Comparison of ENCODE assay signal across 17 cellular contexts in the genomic region with DNA sequence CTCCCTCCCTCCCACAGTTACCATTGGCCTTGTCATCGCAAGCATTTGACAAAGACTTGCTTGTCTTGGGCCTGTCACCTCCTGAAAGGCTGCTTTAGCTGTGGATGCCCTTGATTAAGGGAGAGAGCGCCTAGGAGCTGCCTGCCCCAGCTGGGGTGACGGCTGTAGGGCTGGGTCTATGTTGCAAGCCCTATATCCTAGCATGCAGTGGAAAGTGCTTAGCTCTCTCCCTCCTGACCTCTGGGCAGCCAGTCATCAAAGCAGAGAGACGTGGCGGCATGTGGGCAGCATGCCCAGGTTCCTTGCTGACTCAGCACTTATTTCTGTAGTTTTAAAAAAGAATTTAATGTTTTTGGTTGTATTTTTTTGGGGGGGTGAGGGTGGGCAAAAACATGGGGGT.
DNase-seq lines count a peak whose midpoint lies in the region; ATAC-seq and TF ChIP-seq lines count a peak whose summit lies in the region.
"Had no signal": no experiment of that assay in that cellular context is flagged by ENCODE, and none has a peak within 500 bp of the region (broad histone marks: within the 10 kb centered on the region; RNA-seq: fewer than 3 reads in every experiment).

No MANE protein-coding gene starts in this region.

- H3K23ac ChIP-seq in IMR-90 (ENCODE audit: low read depth, low read length) = no peak overlapping the region

- no CpG with 5 or more reads among the region's 5 CpGs for WGBS in IMR-90 (ENCODE audit: extremely low coverage in 2 of 2, insufficient read length in 1 of 2), 2 experiments
- WGBS in suprapubic skin = 64% methylated on average over 5 of the region's 5 CpGs

- H3K27ac ChIP-seq in IMR-90 (ENCODE audit: insufficient read depth, low read length) (no peak overlapping the region), RWPE2 (ENCODE audit: poor library complexity, severe bottlenecking) (no peak overlapping the region), suprapubic skin (peak overlapping the region; percentile 15), gastrocnemius medialis (no peak overlapping the region), vagina (no peak overlapping the region)

- in situ Hi-C loops in IMR-90 (cut with MboI; ENCODE audit: low sequenced_read_pairs) = no loop called here
- in situ Hi-C loops in gastrocnemius medialis (cut with MboI; ENCODE audit: low sequenced_read_pairs in 4 of 4) = no loop called here

- H3K4ac ChIP-seq in IMR-90 (ENCODE audit: low read depth, low read length) = no peak overlapping the region

- H2BK15ac ChIP-seq in IMR-90 (ENCODE audit: low read depth, low read length) = no peak overlapping the region

- no peak overlapping the region for H3K9ac ChIP-seq in IMR-90 (ENCODE audit: low read depth, low read length)

- BruUV-seq in IMR-90 (replicated peaks; lab: Mats Ljungman, UMichigan) = no TSS peak

- TF ChIP-seq EP300 in suprapubic skin (IDR thresholded peaks at IDR 0.05) = no peak

- H4K5ac ChIP-seq in IMR-90 (ENCODE audit: low read depth, low read length) = no peak overlapping the region

- H2BK20ac ChIP-seq in IMR-90 (ENCODE audit: low read depth, low read length) = no peak overlapping the region

- intact Hi-C loops in IMR-90 (cut with micrococcal nuclease) = no loop called here
- intact Hi-C loops in gastrocnemius medialis (cut with DNase I; ENCODE audit: low total_unique reads) = no loop called here
- intact Hi-C loops in vagina (cut with DNase I) = no loop called here

- no peak overlapping the region for H3K4me2 ChIP-seq in IMR-90 (ENCODE audit: low read depth, low read length)

- no peak overlapping the region for H2BK5ac ChIP-seq in IMR-90 (ENCODE audit: low read depth, low read length, poor library complexity, severe bottlenecking)

- no peaks in the 10 kb centered on the region for H3K4me1 ChIP-seq in IMR-90 (ENCODE audit: control insufficient read depth, insufficient read depth, low read length)
- H3K4me1 ChIP-seq in RWPE2 (ENCODE audit: insufficient read depth, poor library complexity, severe bottlenecking) = no peaks in the 10 kb centered on the region
- peaks cover 9% of the 10 kb centered on the region for H3K4me1 ChIP-seq in suprapubic skin
- H3K4me1 ChIP-seq in gastrocnemius medialis = no peaks in the 10 kb centered on the region
- no peaks in the 10 kb centered on the region for H3K4me1 ChIP-seq in vagina

- no peaks in the 10 kb centered on the region for H3K79me1 ChIP-seq in IMR-90 (ENCODE audit: low read depth in 1 of 2, low read length in 2 of 2)

- H3K4me3 ChIP-seq in IMR-90 (ENCODE audit: insufficient read depth, low read depth, low read length) (no peak overlapping the region), RWPE2 (ENCODE audit: severe bottlenecking) (no peak overlapping the region), fibroblast of the aortic adventitia (ENCODE audit: low read depth, low read length) (no peak overlapping the region), suprapubic skin (no peak overlapping the region), gastrocnemius medialis (no peak overlapping the region), vagina (no peak overlapping the region)

- H3K27me3 ChIP-seq in IMR-90 (ENCODE audit: control insufficient read depth, insufficient read depth, low read length) (no peaks in the 10 kb centered on the region), RWPE2 (ENCODE audit: insufficient read depth, poor library complexity, severe bottlenecking) (no peaks in the 10 kb centered on the region), suprapubic skin (no peaks in the 10 kb centered on the region), gastrocnemius medialis (no peaks in the 10 kb centered on the region), vagina (no peaks in the 10 kb centered on the region)

- H4K8ac ChIP-seq in IMR-90 (ENCODE audit: low read depth in 2 of 2, low read length in 2 of 2) = no peak overlapping the region

- H3K56ac ChIP-seq in IMR-90 (ENCODE audit: extremely low read depth, insufficient read depth, low read length) = no peak overlapping the region

- no peak for DNase-seq in IMR-90
- DNase-seq in RWPE2 (ENCODE audit: low spot score) = no peak
- DNase-seq in fibroblast of the aortic adventitia (ENCODE audit: low read depth) = peak; percentile 66
- no peak for DNase-seq in suprapubic skin (ENCODE audit: low spot score in 2 of 2)
- no peak for DNase-seq in gastrocnemius medialis
- DNase-seq in mesenteric fat pad (ENCODE audit: low spot score) = no peak
- no peak for DNase-seq in vagina (ENCODE audit: extremely low spot score in 2 of 2)
- DNase-seq: CD8-positive, alpha-beta memory T cell; DND-41; GF-D8; H7; MV-4-11; NCI-H1417 treated with DMSO at 0.1 percent for 48 hours; NCI-H2029; NCI-H2171 treated with DMSO at 0.1 percent for 48 hours; NCI-H510A; NCI-H82 had no signal

- TF ChIP-seq POLR2A in IMR-90 (IDR thresholded peaks at IDR 0.05; ENCODE audit: low read depth, low read length) (no peak), suprapubic skin (IDR thresholded peaks at IDR 0.05) (no peak), gastrocnemius medialis (IDR thresholded peaks at IDR 0.05) (no peak), vagina (IDR thresholded peaks at IDR 0.05) (no peak)

- TF ChIP-seq RAD21 in IMR-90 (IDR thresholded peaks at IDR 0.05; ENCODE audit: low read length) = no peak

- CTCF ChIA-PET in IMR-90 (lab: Yijun Ruan, JAX) = interaction anchor here (0.6 kb wide), 1 partner anchor 48 kb away, joined by 3 read pairs; no protein-coding TSS in a partner anchor

- H3K9me3 ChIP-seq in IMR-90 (ENCODE audit: control insufficient read depth, insufficient read depth, low read length) = peaks cover 24% of the 10 kb centered on the region
- H3K9me3 ChIP-seq in RWPE2 (ENCODE audit: severe bottlenecking) = no peaks in the 10 kb centered on the region
- peaks cover 3% of the 10 kb centered on the region for H3K9me3 ChIP-seq in suprapubic skin
- H3K9me3 ChIP-seq in gastrocnemius medialis = no peaks in the 10 kb centered on the region
- H3K9me3 ChIP-seq in vagina = no peaks in the 10 kb centered on the region

- H4K91ac ChIP-seq in IMR-90 (ENCODE audit: insufficient read depth, low read depth, low read length) = no peak overlapping the region

- ATAC-seq in IMR-90 (ENCODE audit: low read depth) (no peak), RWPE2 (ENCODE audit: low read depth) (peak; percentile 40; the same call in 1 of the 3 replicates), gastrocnemius medialis (no peak)

- H2AK9ac ChIP-seq in IMR-90 (replicated peaks; ENCODE audit: low read depth, low read length, poor library complexity) = no peak overlapping the region

- H2BK120ac ChIP-seq in IMR-90 (ENCODE audit: low read depth, low read length) = no peak overlapping the region

- POLR2A ChIA-PET in IMR-90 (lab: Charles Lee; ENCODE audit: unreplicated experiment) = no interaction called here

- dilution Hi-C loops in IMR-90 (cut with HindIII; ENCODE audit: low sequenced_read_pairs, unreplicated experiment) = no loop called here

- no peak overlapping the region for H2AK5ac ChIP-seq in IMR-90 (ENCODE audit: low read depth, low read length)

- H2AFZ ChIP-seq in IMR-90 (replicated peaks; ENCODE audit: low read length, poor library complexity) = no peak overlapping the region

- no peaks in the 10 kb centered on the region for H4K20me1 ChIP-seq in IMR-90 (ENCODE audit: insufficient read depth, low read length)

- TF ChIP-seq CTCF in IMR-90 (conservative IDR thresholded peaks at IDR 0.05; ENCODE audit: low read depth, low read length) (no peak), RWPE2 (IDR thresholded peaks at IDR 0.05; ENCODE audit: poor library complexity, severe bottlenecking) (no peak), fibroblast of the aortic adventitia (IDR thresholded peaks at IDR 0.05; ENCODE audit: insufficient read depth, low read length) (no peak), suprapubic skin (IDR thresholded peaks at IDR 0.05) (no peak), gastrocnemius medialis (IDR thresholded peaks at IDR 0.05 in 4 of 5, conservative IDR thresholded peaks at IDR 0.05 in 1 of 5) (no peak), vagina (IDR thresholded peaks at IDR 0.05) (no peak)

- no peaks in the 10 kb centered on the region for H3K9me1 ChIP-seq in IMR-90 (ENCODE audit: insufficient read depth, low read length)

- H3K18ac ChIP-seq in IMR-90 (ENCODE audit: low read depth, low read length) = no peak overlapping the region

- H3K36me3 ChIP-seq in IMR-90 (ENCODE audit: control insufficient read depth, insufficient read depth, low read length) (no peaks in the 10 kb centered on the region), RWPE2 (ENCODE audit: low read depth) (no peaks in the 10 kb centered on the region), suprapubic skin (no peaks in the 10 kb centered on the region), gastrocnemius medialis (no peaks in the 10 kb centered on the region), vagina (no peaks in the 10 kb centered on the region)

- H3K14ac ChIP-seq in IMR-90 (replicated peaks; ENCODE audit: low read depth, low read length) = no peak overlapping the region

TF ChIP-seq in IMR-90, 13 proteins besides CTCF, POLR2A, EP300 and RAD21:
- TF ChIP-seq FOS (IDR thresholded peaks at IDR 0.05; ENCODE audit: low read depth, low read length) = no peak
- peak; percentile 98 for TF ChIP-seq MAFK (IDR thresholded peaks at IDR 0.05; ENCODE audit: low read depth, low read length)
